Comparison of ENCODE assay signal across 8 cellular contexts in the genomic region with DNA sequence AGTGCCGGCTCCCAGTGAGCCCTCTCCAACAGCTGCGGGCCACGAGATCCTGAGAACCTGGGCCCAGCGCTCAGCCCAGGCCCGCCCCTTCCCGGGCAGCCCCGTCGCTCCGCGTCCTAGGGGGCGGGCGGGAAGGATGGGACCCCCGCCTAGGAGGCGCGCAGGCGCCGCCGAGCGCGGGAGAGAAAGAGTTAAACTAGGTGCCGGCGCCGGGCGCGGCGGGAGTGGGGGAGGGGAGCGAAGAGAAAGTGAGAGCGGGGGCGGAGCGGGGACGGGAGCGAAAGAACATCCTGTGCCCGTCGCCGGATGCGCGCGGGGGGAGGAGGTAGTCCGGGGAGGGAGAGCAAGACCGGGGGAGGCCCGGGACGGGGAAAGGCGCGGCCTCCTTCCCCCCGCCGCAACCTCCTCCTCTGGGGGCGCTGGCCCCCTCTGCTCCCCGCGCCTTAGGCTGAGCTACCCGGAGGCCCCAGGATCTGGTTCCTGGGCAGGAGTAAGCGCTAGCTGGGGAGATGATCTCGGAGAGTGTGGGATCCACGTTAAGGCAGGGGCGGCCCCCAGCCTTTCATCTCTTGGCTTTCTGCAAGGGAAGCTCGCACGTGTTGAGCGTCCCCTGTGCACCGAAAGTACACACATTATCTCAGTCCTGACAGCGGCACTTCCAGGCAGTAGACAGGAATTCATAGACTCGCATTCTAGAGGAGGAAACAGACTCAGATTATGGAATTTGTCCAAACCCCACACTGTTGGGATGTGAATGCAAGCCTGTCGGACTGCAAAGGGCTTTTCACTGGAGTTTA. TPM values are rescaled to one million over a fixed set of nuclear protein-coding genes. Genes with fewer than 3 reads are reported as not detected.
DNase-seq lines count a peak whose midpoint lies in the region; ATAC-seq, FAIRE-seq and TF ChIP-seq lines count a peak whose summit lies in the region.

No MANE protein-coding gene starts in this region.

- TF ChIP-seq POLR2A in A549 (IDR thresholded peaks at IDR 0.05; ENCODE audit: low read length) (peak; percentile 26; the same call in 1 of the 2 replicates), GM18505 (IDR thresholded peaks at IDR 0.05; ENCODE audit: borderline replicate concordance, extremely low read depth, insufficient read depth, insufficient read length) (peak; percentile 63)

- FAIRE-seq in A549 (lab: Jason Lieb, UNC): no peak

- H3K27me3 Mint-ChIP-seq in activated CD4-positive, alpha-beta T cell treated with anti-CD3 and anti-CD28 coated beads for 36 hours: no peaks in the 10 kb centered on the region

- H3K4me1 ChIP-seq in A549: peaks cover 46% of the 10 kb centered on the region

- H3K4me2 ChIP-seq in A549: peak overlapping the region; percentile 81

- H3K27ac ChIP-seq in A549 (peak overlapping the region; percentile 98 to 99), layer of hippocampus (ENCODE audit: low read depth, low read length) (peak overlapping the region; percentile 100)

- H3K36me3 Mint-ChIP-seq in activated CD4-positive, alpha-beta T cell treated with anti-CD3 and anti-CD28 coated beads for 36 hours (ENCODE audit: low read depth): no peaks in the 10 kb centered on the region

- H3K27ac Mint-ChIP-seq in activated CD4-positive, alpha-beta T cell treated with anti-CD3 and anti-CD28 coated beads for 36 hours: peak overlapping the region; percentile 95

- POLR2A ChIA-PET in A549 (lab: Yijun Ruan, JAX): no interaction called here
- POLR2A ChIA-PET in activated CD4-positive, alpha-beta T cell treated with anti-CD3 and anti-CD28 coated beads for 36 hours (lab: Charles Lee): interaction anchor here (0.6 to 1.1 kb wide), 8 partner anchors 12 to 220 kb away, joined by 3 to 14 read pairs (median 4); no protein-coding TSS in a partner anchor

- no peaks in the 10 kb centered on the region for H3K9me3 Mint-ChIP-seq in activated CD4-positive, alpha-beta T cell treated with anti-CD3 and anti-CD28 coated beads for 36 hours (ENCODE audit: low read depth)

- no peak for TF ChIP-seq RAD21 in A549 (conservative IDR thresholded peaks at IDR 0.05 in 1 of 2, IDR thresholded peaks at IDR 0.05 in 1 of 2)

- peak; percentile 54 to 69 for ATAC-seq in A549
- peak; percentile 46 for ATAC-seq in GM18505 (IDR thresholded peaks at IDR 0.05; ENCODE audit: unreplicated experiment)
- peak; percentile 37 for ATAC-seq in HG02981 (IDR thresholded peaks at IDR 0.05; ENCODE audit: unreplicated experiment)
- peak; percentile 57 for ATAC-seq in activated CD4-positive, alpha-beta T cell treated with anti-CD3 and anti-CD28 coated beads for 36 hours

- TF ChIP-seq CTCF in A549 (IDR thresholded peaks at IDR 0.05) (no peak), choroid plexus epithelial cell (conservative IDR thresholded peaks at IDR 0.05; ENCODE audit: low read depth, low read length) (no peak)

- 3% methylated on average over 12 of the region's 61 CpGs for WGBS in A549 (ENCODE audit: missing lambda C conversion rate)

- TF ChIP-seq EP300 in A549 (IDR thresholded peaks at IDR 0.05): peak in 1 of 2 experiments; percentile 18; a peak in 1 of 5 replicates

- H3K4me3 ChIP-seq in A549 (peak overlapping the region; percentile 75), choroid plexus epithelial cell (ENCODE audit: low read depth, low read length) (peak overlapping the region; percentile 46)

- intact Hi-C loops in activated CD4-positive, alpha-beta T cell treated with anti-CD3 and anti-CD28 coated beads for 36 hours (cut with DNase I, micrococcal nuclease): loop anchor here (1.0 to 5.0 kb wide), 13 partner anchors 13 to 710 kb away; a partner anchor contains a TSS

- H3K27me3 ChIP-seq in layer of hippocampus (ENCODE audit: control insufficient read depth, insufficient read depth, low read length): no peaks in the 10 kb centered on the region

- peak overlapping the region; percentile 77 for H3K4me3 Mint-ChIP-seq in activated CD4-positive, alpha-beta T cell treated with anti-CD3 and anti-CD28 coated beads for 36 hours

- peaks cover 84% of the 10 kb centered on the region for H3K4me1 Mint-ChIP-seq in activated CD4-positive, alpha-beta T cell treated with anti-CD3 and anti-CD28 coated beads for 36 hours

- DNase-seq in A549 (ENCODE audit: low read depth in 1 of 2, low spot score in 1 of 2) (peak; percentile 83 to 84), NCI-H2227 (lab: John Stamatoyannopoulos, UW; ENCODE audit: unreplicated experiment) (peak; percentile 95), choroid plexus epithelial cell (ENCODE audit: low read depth) (peak; percentile 99)
- peak; percentile 99 for DNase-seq in activated CD4-positive, alpha-beta T cell treated with anti-CD3 and anti-CD28 coated beads for 36 hours
- DNase-seq in stimulated activated CD4-positive, alpha-beta T cell treated with anti-CD3 and anti-CD28 coated beads, Interleukin-1b, Interleukin-23, amount 100 ng/mL, for 1 hour (ENCODE audit: low read depth in 2 of 2): peak; percentile 87 to 94

- CTCF ChIA-PET in A549 (lab: Yijun Ruan, JAX): interaction anchor here (1.1 kb wide), 2 partner anchors 140 to 148 kb away, joined by 3 to 6 read pairs; no protein-coding TSS in a partner anchor
- CTCF ChIA-PET in activated CD4-positive, alpha-beta T cell treated with anti-CD3 and anti-CD28 coated beads for 36 hours (lab: Charles Lee): interaction anchor here (0.6 to 2.8 kb wide), 14 partner anchors 12 to 152 kb away, joined by 3 to 11 read pairs (median 4); no protein-coding TSS in a partner anchor

- H3K9me3 ChIP-seq in A549: no peaks in the 10 kb centered on the region

TF ChIP-seq in A549, 52 proteins besides CTCF, POLR2A, EP300 and RAD21:
- peak in 1 of 2 experiments; percentile 76; a peak in 2 of 5 replicates for TF ChIP-seq JUN (IDR thresholded peaks at IDR 0.05)
- 0 out of 2 replicates have a peak, but pooled peaks have one; percentile 21 for TF ChIP-seq KDM1A (IDR thresholded peaks at IDR 0.05; ENCODE audit: low read depth)
- TF ChIP-seq SMC3 (IDR thresholded peaks at IDR 0.05): no peak
- peak; percentile 24; the same call in 1 of the 2 replicates for TF ChIP-seq GATA3 (IDR thresholded peaks at IDR 0.05; ENCODE audit: borderline replicate concordance)
- TF ChIP-seq, protein P1, sequence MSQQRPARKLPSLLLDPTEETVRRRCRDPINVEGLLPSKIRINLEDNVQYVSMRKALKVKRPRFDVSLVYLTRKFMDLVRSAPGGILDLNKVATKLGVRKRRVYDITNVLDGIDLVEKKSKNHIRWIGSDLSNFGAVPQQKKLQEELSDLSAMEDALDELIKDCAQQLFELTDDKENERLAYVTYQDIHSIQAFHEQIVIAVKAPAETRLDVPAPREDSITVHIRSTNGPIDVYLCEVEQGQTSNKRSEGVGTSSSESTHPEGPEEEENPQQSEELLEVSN (IDR thresholded peaks at IDR 0.05; ENCODE audit: borderline replicate concordance, low read depth): 0 out of 2 replicates have a peak, but pooled peaks have one; percentile 3
- 0 out of 2 replicates have a peak, but pooled peaks have one; percentile 33 for TF ChIP-seq BHLHE40 (IDR thresholded peaks at IDR 0.05; ENCODE audit: low read depth, low read length)
- no peak for TF ChIP-seq FOSB (CRISPR knock-in tag; IDR thresholded peaks at IDR 0.05)
- peak; percentile 68; the same call in 1 of the 2 replicates for TF ChIP-seq PHF8 (IDR thresholded peaks at IDR 0.05; ENCODE audit: borderline replicate concordance, low read depth)
- TF ChIP-seq ZSCAN20 (CRISPR knock-in tag; IDR thresholded peaks at IDR 0.05): no peak
- TF ChIP-seq, protein P2, sequence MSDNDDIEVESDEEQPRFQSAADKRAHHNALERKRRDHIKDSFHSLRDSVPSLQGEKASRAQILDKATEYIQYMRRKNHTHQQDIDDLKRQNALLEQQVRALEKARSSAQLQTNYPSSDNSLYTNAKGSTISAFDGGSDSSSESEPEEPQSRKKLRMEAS (IDR thresholded peaks at IDR 0.05): peak; percentile 64

RNA-seq across cellular contexts. Expression of a gene that starts 4.9 kb away (rescaled TPM):
- polyA plus RNA-seq in A549 (2011; rRNA removed) (0.88 and 0.94 TPM in 2 replicates), A549 (2017; fragmentation: RNase III; extraction: RNeasy Plus Mini Kit Qiagen cat#74134 plus additional on column Dnase treatment) (0.26 to 0.44 TPM (median 0.28 TPM) in 3 replicates)
- polyA plus RNA-seq in A549 (2012; cell fraction: cytosol; rRNA removed): 0.48 and 0.50 TPM in 2 replicates
- 2.7 and 2.9 TPM in 2 replicates for polyA plus RNA-seq in A549 (2012; cell fraction: nucleus; rRNA removed)
- polyA minus RNA-seq in A549 (2011; rRNA and poly(A)+ RNA removed): 0.37 and 1.1 TPM in 2 replicates
- 1 to 10 TPM; 1.3 to 3.0 TPM for total RNA-seq in activated CD4-positive, alpha-beta T cell treated with anti-CD3 and anti-CD28 coated beads for 36 hours

RNA-seq across cellular contexts. Expression of a gene that starts 43.2 kb away (rescaled TPM):
- polyA plus RNA-seq in A549 (2011; rRNA removed) (10.9 and 11.7 TPM in 2 replicates), A549 (2017; fragmentation: RNase III; extraction: RNeasy Plus Mini Kit Qiagen cat#74134 plus additional on column Dnase treatment) (7.7 to 9.5 TPM (median 8.4 TPM) in 3 replicates)
- polyA plus RNA-seq in A549 (2012; cell fraction: cytosol; rRNA removed): 3.4 and 3.9 TPM in 2 replicates
- polyA plus RNA-seq in A549 (2012; cell fraction: nucleus; rRNA removed): 1.5 and 2.3 TPM in 2 replicates
- polyA minus RNA-seq in A549 (2011; rRNA and poly(A)+ RNA removed): 3.1 and 4.9 TPM in 2 replicates
- 100 to 1,000 TPM; 140 to 141 TPM for total RNA-seq in activated CD4-positive, alpha-beta T cell treated with anti-CD3 and anti-CD28 coated beads for 36 hours

RNA-seq across cellular contexts. Expression of a gene that starts 44.5 kb away (rescaled TPM):
- polyA plus RNA-seq in A549 (2011; rRNA removed) (0.36 and 0.72 TPM in 2 replicates), A549 (2017; fragmentation: RNase III; extraction: RNeasy Plus Mini Kit Qiagen cat#74134 plus additional on column Dnase treatment) (0.37 to 0.38 TPM in 2 of 3 replicates, not detected in the other)
- polyA plus RNA-seq in A549 (2012; cell fraction: cytosol; rRNA removed): 0.27 TPM in 1 of 2 replicates, not detected in the other
- polyA plus RNA-seq in A549 (2012; cell fraction: nucleus; rRNA removed): not detected in 2 replicates
- not detected in 2 replicates for polyA minus RNA-seq in A549 (2011; rRNA and poly(A)+ RNA removed)
- total RNA-seq in activated CD4-positive, alpha-beta T cell treated with anti-CD3 and anti-CD28 coated beads for 36 hours: not detected

RNA-seq across cellular contexts. Expression of a gene that starts 48.9 kb away (rescaled TPM):
- polyA plus RNA-seq in A549 (2011; rRNA removed) (not detected in 2 replicates), A549 (2017; fragmentation: RNase III; extraction: RNeasy Plus Mini Kit Qiagen cat#74134 plus additional on column Dnase treatment) (not detected in 3 replicates)
- not detected in 2 replicates for polyA plus RNA-seq in A549 (2012; cell fraction: cytosol; rRNA removed)
- not detected in 2 replicates for polyA plus RNA-seq in A549 (2012; cell fraction: nucleus; rRNA removed)
- polyA minus RNA-seq in A549 (2011; rRNA and poly(A)+ RNA removed): not detected in 2 replicates
- total RNA-seq in activated CD4-positive, alpha-beta T cell treated with anti-CD3 and anti-CD28 coated beads for 36 hours: not detected

Comparison
In these comparisons a context has a peak if more than half of its experiments do, and no peak if none do; other contexts are left out.
1. Peak in every context shown above with its lines: DNase-seq, ATAC-seq, H3K4me3 ChIP-seq and H3K27ac ChIP-seq.